25 cellular contexts compared by ENCODE assay signal in the genomic region with DNA sequence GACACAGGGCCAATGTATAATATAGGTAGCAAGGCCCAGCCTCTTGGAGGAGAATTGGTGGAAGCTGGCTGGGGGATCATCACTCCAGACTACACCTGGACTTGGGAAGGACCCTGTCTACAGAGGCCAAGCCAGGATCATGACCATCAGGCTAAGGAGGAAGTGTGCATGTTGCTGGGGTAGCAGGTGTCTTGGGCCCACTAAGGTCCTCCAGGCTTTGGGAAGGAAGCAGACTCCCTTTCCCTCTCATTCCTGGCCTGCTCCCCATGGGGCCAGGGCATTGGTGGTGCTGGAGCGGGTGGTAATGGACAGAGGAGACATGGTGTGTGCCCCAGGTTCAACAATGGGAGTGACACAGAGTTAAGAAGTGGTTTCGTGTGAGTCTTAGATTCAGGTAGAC. TPM values are rescaled to one million over a fixed set of nuclear protein-coding genes. Genes with fewer than 3 reads are reported as not detected.
"Had no signal": no experiment of that assay in that cellular context is flagged by ENCODE, and none has a peak within 500 bp of the region (broad histone marks: within the 10 kb centered on the region; RNA-seq: fewer than 3 reads in every experiment).

No MANE protein-coding gene starts in this region.

- H3K4me1 Mint-ChIP-seq: naive B cell; natural killer cell; stimulated activated memory B cell treated with anti-CD40 and anti-IgM and Interleukin-4, amounts not matched to agents 10 μg/mL and 1 μg/mL and 100 μg/mL, for 72 hours; stimulated activated naive CD8-positive, alpha-beta T cell treated with anti-CD3 and anti-CD28 coated beads, Interleukin-15, amount 100 ng/mL, for 72 hours had no signal

- H3K36me3 Mint-ChIP-seq: mesothelial cell of epicardium; naive B cell; natural killer cell; neural progenitor cell; stimulated activated memory B cell treated with anti-CD40 and anti-IgM and Interleukin-4, amounts not matched to agents 10 μg/mL and 1 μg/mL and 100 μg/mL, for 72 hours had no signal

- H3K9me3 Mint-ChIP-seq: mesothelial cell of epicardium; naive B cell; natural killer cell; nephron progenitor cell; neural progenitor cell; stimulated activated memory B cell treated with anti-CD40 and anti-IgM and Interleukin-4, amounts not matched to agents 10 μg/mL and 1 μg/mL and 100 μg/mL, for 72 hours; stimulated activated naive CD8-positive, alpha-beta T cell treated with anti-CD3 and anti-CD28 coated beads, Interleukin-15, amount 100 ng/mL, for 72 hours had no signal

- H3K27ac ChIP-seq: lower lobe of right lung, neural progenitor cell, psoas muscle, right lobe of liver, upper lobe of left lung had no signal

- H3K9ac ChIP-seq: neural progenitor cell, parathyroid adenoma had no signal

- H3K4me3 Mint-ChIP-seq: mesothelial cell of epicardium; naive B cell; natural killer cell; nephron progenitor cell; neural progenitor cell; stimulated activated memory B cell treated with anti-CD40 and anti-IgM and Interleukin-4, amounts not matched to agents 10 μg/mL and 1 μg/mL and 100 μg/mL, for 72 hours; stimulated activated naive CD8-positive, alpha-beta T cell treated with anti-CD3 and anti-CD28 coated beads, Interleukin-15, amount 100 ng/mL, for 72 hours had no signal

- H3K4me1 ChIP-seq: neural progenitor cell had no signal

- H3K4me2 ChIP-seq: neural progenitor cell, smooth muscle cell had no signal

- H3K27me3 ChIP-seq: neural progenitor cell, right lobe of liver, transverse colon, upper lobe of left lung had no signal

- H2AFZ ChIP-seq: neural progenitor cell, parathyroid adenoma had no signal

- H3K4me3 ChIP-seq: lower lobe of right lung, neural progenitor cell, psoas muscle, right lobe of liver, smooth muscle cell, transverse colon, upper lobe of left lung had no signal

- DNase-seq: hippocampal formation; kidney glomerular epithelial cell; left cardiac atrium; lower lobe of right lung; mammary epithelial cell; mesenchymal stem cell; naive B cell; natural killer cell; nephron progenitor cell; psoas muscle; stimulated activated CD4-positive, alpha-beta T cell treated with anti-CD3 and anti-CD28 coated beads, Interleukin-1b, Interleukin-23, amount 100 ng/mL, for 48 hours; stimulated activated CD4-positive, alpha-beta T cell treated with anti-CD3 and anti-CD28 coated beads, Interleukin-2, amount 100 ng/mL, for 48 hours; stimulated activated CD4-positive, alpha-beta T cell treated with anti-CD3 and anti-CD28 coated beads, Interleukin-4, amount 100 ng/mL, for 4 hours; stimulated activated CD8-positive, alpha-beta memory T cell treated with anti-CD3 and anti-CD28 coated beads, Interleukin-4, amount 100 ng/mL, for 48 hours; stimulated activated naive CD4-positive, alpha-beta T cell treated with Interleukin-2 at 50 U/mL for 16 hours; substantia nigra; transverse colon; upper lobe of left lung had no signal

- H3K36me3 ChIP-seq: lower lobe of right lung, neural progenitor cell, right lobe of liver, transverse colon, upper lobe of left lung had no signal

- H3K27ac Mint-ChIP-seq: mesothelial cell of epicardium; natural killer cell; nephron progenitor cell; stimulated activated memory B cell treated with anti-CD40 and anti-IgM and Interleukin-4, amounts not matched to agents 10 μg/mL and 1 μg/mL and 100 μg/mL, for 72 hours had no signal

- H3K9me3 ChIP-seq: lower lobe of right lung, psoas muscle, right lobe of liver, transverse colon, upper lobe of left lung had no signal

RNA-seq across cellular contexts. Expression of gene TUB, which starts 16.0 kb away (rescaled TPM):
- total RNA-seq: natural killer cell had no signal
